In genomic region chr6:31321820-31322219, GRCh38 we compare ENCODE assay signal across 17 cellular contexts. TPM values are rescaled to one million over a fixed set of nuclear protein-coding genes. Genes with fewer than 3 reads are reported as not detected.
DNase-seq lines count a peak whose midpoint lies in the region; ATAC-seq and TF ChIP-seq lines count a peak whose summit lies in the region.
"Had no signal": no experiment of that assay in that cellular context is flagged by ENCODE, and none has a peak within 500 bp of the region (broad histone marks: within the 10 kb centered on the region; RNA-seq: fewer than 3 reads in every experiment).

No MANE protein-coding gene starts in this region.

- CTCF ChIA-PET in Calu3 (lab: Charles Lee) = interaction anchor here (0.6 kb wide), 1 partner anchor 183 kb away, joined by 4 read pairs; no protein-coding TSS in a partner anchor

- H3K4me3 Mint-ChIP-seq in Calu3 (ENCODE audit: low read depth, unreplicated experiment) = no peak overlapping the region
- H3K4me3 Mint-ChIP-seq in T-helper 17 cell = no peak overlapping the region
- no peak overlapping the region for H3K4me3 Mint-ChIP-seq in chondrocyte (ENCODE audit: unreplicated experiment)
- H3K4me3 Mint-ChIP-seq: CD14-positive monocyte, IgD-negative memory B cell had no signal

- no peaks in the 10 kb centered on the region for H3K36me3 Mint-ChIP-seq in Calu3 (ENCODE audit: insufficient read depth, unreplicated experiment)
- peaks cover 15% of the 10 kb centered on the region for H3K36me3 Mint-ChIP-seq in T-helper 17 cell (ENCODE audit: low read depth)
- no peaks in the 10 kb centered on the region for H3K36me3 Mint-ChIP-seq in chondrocyte (ENCODE audit: low read depth)
- H3K36me3 Mint-ChIP-seq: CD14-positive monocyte had no signal

- no peaks in the 10 kb centered on the region for H3K9me3 ChIP-seq in T-helper 17 cell (ENCODE audit: control insufficient read depth, low read length, poor library complexity, severe bottlenecking)
- no peaks in the 10 kb centered on the region for H3K9me3 ChIP-seq in HAP-1

- no peaks in the 10 kb centered on the region for H3K4me1 Mint-ChIP-seq in Calu3 (ENCODE audit: low read depth, unreplicated experiment)
- no peaks in the 10 kb centered on the region for H3K4me1 Mint-ChIP-seq in T-helper 17 cell
- H3K4me1 Mint-ChIP-seq in chondrocyte (ENCODE audit: low read depth) = no peaks in the 10 kb centered on the region
- H3K4me1 Mint-ChIP-seq: CD14-positive monocyte, IgD-negative memory B cell had no signal

- no peak for DNase-seq in Calu3
- DNase-seq in GM13977 (ENCODE audit: low spot score) = no peak
- no peak for DNase-seq in T-helper 17 cell
- DNase-seq in kidney tubule cell (ENCODE audit: low spot score) = peak; percentile 13
- DNase-seq in chondrocyte (ENCODE audit: low spot score) = no peak
- no peak for DNase-seq in HAP-1 (ENCODE audit: low spot score in 2 of 2)
- DNase-seq in omental fat pad (ENCODE audit: low spot score) = no peak
- DNase-seq: ACHN, AML-193, EL, MV-4-11, NCI-H1417 treated with DMSO at 0.1 percent for 48 hours, NCI-H2029 treated with DMSO at 0.1 percent for 48 hours, NCI-H2171 treated with DMSO at 0.1 percent for 48 hours, NCI-H748 treated with DMSO at 0.1 percent for 48 hours had no signal

- no peak for ATAC-seq in T-helper 17 cell
- no peak for ATAC-seq in omental fat pad (ENCODE audit: low FRiP score)

- H3K27me3 ChIP-seq in HAP-1 (ENCODE audit: low read depth) = no peaks in the 10 kb centered on the region

- no TSS peak for BruUV-seq in Calu3 (replicated peaks; lab: Mats Ljungman, UMichigan)

- H3K27me3 Mint-ChIP-seq in Calu3 (ENCODE audit: unreplicated experiment) (peaks cover 85% of the 10 kb centered on the region), T-helper 17 cell (peaks cover 61% of the 10 kb centered on the region), chondrocyte (ENCODE audit: low read depth) (peaks cover 64% of the 10 kb centered on the region)

- H3K36me3 ChIP-seq in HAP-1 (replicated peaks) = no peaks in the 10 kb centered on the region

- TF ChIP-seq CTCF in Calu3 (IDR thresholded peaks at IDR 0.05; ENCODE audit: unreplicated experiment) (peak; percentile 26), GM13977 (IDR thresholded peaks at IDR 0.05; ENCODE audit: extremely low read depth, insufficient read depth, missing control alignments) (peak; percentile 6), chondrocyte (IDR thresholded peaks at IDR 0.05) (no peak), omental fat pad (IDR thresholded peaks at IDR 0.05) (no peak)

- H3K4me3 ChIP-seq in HAP-1 = no peak overlapping the region

- no peaks in the 10 kb centered on the region for H3K9me3 Mint-ChIP-seq in Calu3 (ENCODE audit: low read depth, unreplicated experiment)
- H3K9me3 Mint-ChIP-seq in chondrocyte (ENCODE audit: low read depth) = peaks cover 4% of the 10 kb centered on the region

- in situ Hi-C loops in GM13977 (cut with MboI; ENCODE audit: low pct_unique_long_range_greater_than_20kb, low sequenced_read_pairs, unreplicated experiment) = no loop called here
- in situ Hi-C loops in HAP-1 (cut with MboI; ENCODE audit: low sequenced_read_pairs) = no loop called here

- intact Hi-C loops in Calu3 (cut with micrococcal nuclease; ENCODE audit: unreplicated experiment) = no loop called here

- H3K27ac Mint-ChIP-seq in Calu3 (ENCODE audit: unreplicated experiment) (no peak overlapping the region), T-helper 17 cell (peak overlapping the region; percentile 66), chondrocyte (ENCODE audit: unreplicated experiment) (no peak overlapping the region)
- H3K27ac Mint-ChIP-seq: IgD-negative memory B cell had no signal

- no peaks in the 10 kb centered on the region for H3K4me1 ChIP-seq in HAP-1

RNA-seq across cellular contexts. Expression of gene HLA-B, which starts 35.2 kb away (rescaled TPM):
- total RNA-seq in Calu3 (2022) (1,078 and 2,594 TPM in 2 replicates), T-helper 17 cell (1,000 to 10,000 TPM; 7,013 to 7,159 TPM), chondrocyte (149 to 216 TPM (median 206 TPM) in 3 replicates), omental fat pad (1,000 to 10,000 TPM in 2 of 4 donors, 100 to 1,000 TPM in 2; 719 to 1,698 (median 1,160) TPM)

RNA-seq across cellular contexts. Expression of gene HLA-C, which starts 49.9 kb away (rescaled TPM):
- 652 and 1,216 TPM in 2 replicates for total RNA-seq in Calu3 (2022)
- 1,000 to 10,000 TPM; 1,753 to 2,634 TPM for total RNA-seq in T-helper 17 cell
- 176 to 187 TPM (median 182 TPM) in 3 replicates for total RNA-seq in chondrocyte
- total RNA-seq in omental fat pad = 100 to 1,000 TPM; 210 to 923 (median 462) TPM

Comparison
In these comparisons a context has a peak if more than half of its experiments do, and no peak if none do; other contexts are left out.
1. CTCF ChIP-seq: peak in Calu3 (single experiment) and GM13977 (single experiment); none in chondrocyte (single experiment) and omental fat pad (0 of 3).